ENCODE assay signal across 1 cellular context in genomic region chr15:74036271-74037170, GRCh38.
TF ChIP-seq lines count a peak whose summit lies in the region.

No MANE protein-coding gene starts in this region.

TF ChIP-seq in HEK293, 187 proteins besides CTCF, POLR2A, EP300 and RAD21 (continued from another document):
- TF ChIP-seq INSM2 (tag by site-specific recombination; IDR thresholded peaks at IDR 0.05) (no peak), ZBTB1 (tag by site-specific recombination; IDR thresholded peaks at IDR 0.05) (no peak), KLF10 (tag by site-specific recombination; IDR thresholded peaks at IDR 0.05) (no peak), ZBTB26 (tag by site-specific recombination; optimal IDR thresholded peaks at IDR 0.05) (no peak), ZNF843 (tag by site-specific recombination; IDR thresholded peaks at IDR 0.05) (no peak)
TF ChIP-seq in HEK293: peak in this region for 3.
